10 cellular contexts compared by ENCODE assay signal in the genomic region with DNA sequence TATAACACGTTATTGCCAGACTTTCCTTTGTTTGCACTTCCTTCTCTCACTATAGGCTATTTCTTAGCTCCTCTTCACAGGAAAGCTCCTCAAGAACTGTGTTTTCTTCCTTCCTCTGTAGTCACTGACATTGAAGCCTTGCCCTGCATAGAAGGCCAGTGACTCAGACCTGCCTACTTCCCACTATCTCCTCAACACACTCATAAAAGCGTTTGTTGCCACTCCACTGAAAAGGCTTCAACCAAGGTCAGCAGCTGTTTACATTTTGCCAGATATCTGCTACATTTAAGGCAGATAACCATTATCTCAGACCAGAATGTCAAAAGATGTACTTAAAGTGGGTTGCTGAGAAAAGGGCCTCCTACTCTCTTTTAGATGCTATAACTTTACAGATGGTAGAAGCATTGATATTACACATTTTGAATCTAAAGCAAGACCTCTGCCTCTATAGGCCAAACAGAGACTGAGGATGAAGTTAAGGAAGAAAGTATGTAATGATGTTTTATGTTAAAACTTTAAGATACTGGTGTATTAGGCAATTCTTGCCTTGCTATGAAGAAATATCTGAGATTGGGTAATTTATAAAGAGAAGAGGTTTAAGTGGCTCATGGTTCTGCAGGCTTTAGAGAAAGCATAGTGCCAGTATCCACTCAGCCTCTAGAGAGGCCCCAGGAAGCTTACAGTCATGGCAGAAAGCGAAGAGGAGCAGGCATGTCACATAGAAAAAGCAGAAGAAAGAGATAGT.
DNase-seq lines count a peak whose midpoint lies in the region; ATAC-seq, FAIRE-seq and TF ChIP-seq lines count a peak whose summit lies in the region.
"Had no signal": no experiment of that assay in that cellular context is flagged by ENCODE, and none has a peak within 500 bp of the region (broad histone marks: within the 10 kb centered on the region; RNA-seq: fewer than 3 reads in every experiment).

No MANE protein-coding gene starts in this region.

- H3K27ac ChIP-seq in astrocyte (ENCODE audit: low read depth, low read length) (no peak overlapping the region), transverse colon (no peak overlapping the region)

- H3K4me1 ChIP-seq in astrocyte (ENCODE audit: insufficient read depth, low read length) (no peaks in the 10 kb centered on the region), transverse colon (no peaks in the 10 kb centered on the region)

- FAIRE-seq in astrocyte (lab: Jason Lieb, UNC) = peak; percentile 26

- in situ Hi-C loops in transverse colon (cut with MboI; ENCODE audit: low pct_ligation_motif_present in 1 of 4, low pct_unique_long_range_greater_than_20kb in 1 of 4, low sequenced_read_pairs in 3 of 4) = no loop called here

- H4K20me1 ChIP-seq in astrocyte (ENCODE audit: insufficient read depth, low read length) = no peaks in the 10 kb centered on the region
- H4K20me1 ChIP-seq: BLaER1 treated with 17β-estradiol and CSF1 and Interleukin-3, amounts not matched to agents 10 nM and 100 nM had no signal

- DNase-seq in AG09309 (ENCODE audit: low read depth) = peak; percentile 54
- DNase-seq in HuH-7 (ENCODE audit: low spot score) = peak; percentile 4
- peak; percentile 61 for DNase-seq in astrocyte (ENCODE audit: low read depth)
- peak; percentile 40 for DNase-seq in kidney glomerular epithelial cell (lab: John Stamatoyannopoulos, UW)
- DNase-seq in transverse colon = no peak
- no peak for DNase-seq in T-helper 2 cell treated with Interferon-gamma antibody and Interleukin-4, amounts not matched to agents 5 μg/mL and 100 μg/mL, for 36 hours (ENCODE audit: low spot score)
- no peak for DNase-seq in activated CD8-positive, alpha-beta memory T cell treated with anti-CD3 and anti-CD28 coated beads, Interleukin-2, amount 50 U/mL, for 48 hours
- DNase-seq: NCI-H774 had no signal

- no peaks in the 10 kb centered on the region for H3K27me3 ChIP-seq in astrocyte (ENCODE audit: insufficient read depth, low read length)
- H3K27me3 ChIP-seq in transverse colon = no peaks in the 10 kb centered on the region
- H3K27me3 ChIP-seq: BLaER1 treated with 17β-estradiol and CSF1 and Interleukin-3, amounts not matched to agents 10 nM and 100 nM had no signal

- no peak for TF ChIP-seq EP300 in transverse colon (IDR thresholded peaks at IDR 0.05; ENCODE audit: low read depth)

- TF ChIP-seq POLR2A in transverse colon (IDR thresholded peaks at IDR 0.05) = no peak

- H3K27me3 Mint-ChIP-seq in astrocyte (ENCODE audit: low read depth, unreplicated experiment) = no peaks in the 10 kb centered on the region
- no peaks in the 10 kb centered on the region for H3K27me3 Mint-ChIP-seq in T-helper 2 cell treated with Interferon-gamma antibody and Interleukin-4, amounts not matched to agents 5 μg/mL and 100 μg/mL, for 36 hours (ENCODE audit: low read depth)

- H3K4me1 Mint-ChIP-seq in astrocyte (ENCODE audit: low read depth, unreplicated experiment) = peaks cover 12% of the 10 kb centered on the region
- no peaks in the 10 kb centered on the region for H3K4me1 Mint-ChIP-seq in T-helper 2 cell treated with Interferon-gamma antibody and Interleukin-4, amounts not matched to agents 5 μg/mL and 100 μg/mL, for 36 hours (ENCODE audit: low read depth)

- TF ChIP-seq CTCF in AG09309 (IDR thresholded peaks at IDR 0.05; ENCODE audit: control insufficient read depth, insufficient read depth, low read depth, low read length, missing control alignments) = no peak
- no peak for TF ChIP-seq CTCF in astrocyte (IDR thresholded peaks at IDR 0.05; ENCODE audit: insufficient read depth, low read depth, low read length)
- no peak for TF ChIP-seq CTCF in transverse colon (IDR thresholded peaks at IDR 0.05)

- ATAC-seq in GM19023 (IDR thresholded peaks at IDR 0.05; ENCODE audit: unreplicated experiment) = no peak

- no peak overlapping the region for H3K9ac ChIP-seq in astrocyte (ENCODE audit: low read length)
- H3K9ac ChIP-seq: BLaER1 treated with 17β-estradiol and CSF1 and Interleukin-3, amounts not matched to agents 10 nM and 100 nM had no signal

- no peak overlapping the region for H3K4me2 ChIP-seq in astrocyte (ENCODE audit: low read length)

- H3K4me3 Mint-ChIP-seq in astrocyte (ENCODE audit: unreplicated experiment) = no peak overlapping the region
- H3K4me3 Mint-ChIP-seq in T-helper 2 cell treated with Interferon-gamma antibody and Interleukin-4, amounts not matched to agents 5 μg/mL and 100 μg/mL, for 36 hours = no peak overlapping the region

- no peak overlapping the region for H2AFZ ChIP-seq in astrocyte (ENCODE audit: low read depth, low read length)

- H3K9me3 Mint-ChIP-seq in astrocyte (ENCODE audit: unreplicated experiment) = no peaks in the 10 kb centered on the region
- peaks cover 27% of the 10 kb centered on the region for H3K9me3 Mint-ChIP-seq in T-helper 2 cell treated with Interferon-gamma antibody and Interleukin-4, amounts not matched to agents 5 μg/mL and 100 μg/mL, for 36 hours

- intact Hi-C loops in transverse colon (cut with DNase I; ENCODE audit: low total_unique reads) = no loop called here

- H3K79me2 ChIP-seq in astrocyte (ENCODE audit: insufficient read depth, low read length) = no peaks in the 10 kb centered on the region

- H3K4me3 ChIP-seq in AG09309 (ENCODE audit: control insufficient read depth, low read depth, low read length) = no peak overlapping the region
- H3K4me3 ChIP-seq in astrocyte (ENCODE audit: insufficient read depth, low read depth, low read length) = no peak overlapping the region
- H3K4me3 ChIP-seq in transverse colon = no peak overlapping the region
- H3K4me3 ChIP-seq: BLaER1 treated with 17β-estradiol and CSF1 and Interleukin-3, amounts not matched to agents 10 nM and 100 nM had no signal

- 44 to 48% methylated on average over 2 to 3 of the region's 3 CpGs for WGBS in transverse colon (ENCODE audit: low coverage in 1 of 2), 2 donors

- no peak overlapping the region for H3K27ac Mint-ChIP-seq in astrocyte (ENCODE audit: unreplicated experiment)
- H3K27ac Mint-ChIP-seq in T-helper 2 cell treated with Interferon-gamma antibody and Interleukin-4, amounts not matched to agents 5 μg/mL and 100 μg/mL, for 36 hours = no peak overlapping the region

- H3K36me3 Mint-ChIP-seq in astrocyte (ENCODE audit: low read depth, unreplicated experiment) = no peaks in the 10 kb centered on the region
- H3K36me3 Mint-ChIP-seq in T-helper 2 cell treated with Interferon-gamma antibody and Interleukin-4, amounts not matched to agents 5 μg/mL and 100 μg/mL, for 36 hours (ENCODE audit: low read depth) = no peaks in the 10 kb centered on the region

- no peaks in the 10 kb centered on the region for H3K36me3 ChIP-seq in astrocyte (ENCODE audit: insufficient read depth, low read length)
- no peaks in the 10 kb centered on the region for H3K36me3 ChIP-seq in transverse colon
- H3K36me3 ChIP-seq: BLaER1 treated with 17β-estradiol and CSF1 and Interleukin-3, amounts not matched to agents 10 nM and 100 nM had no signal

- no peaks in the 10 kb centered on the region for H3K9me3 ChIP-seq in astrocyte (ENCODE audit: insufficient read depth, low read depth, low read length)
- no peaks in the 10 kb centered on the region for H3K9me3 ChIP-seq in transverse colon

Comparison
In these comparisons a context has a peak if more than half of its experiments do, and no peak if none do; other contexts are left out.
1. DNase-seq: peak in AG09309 (single experiment), HuH-7 (single experiment), astrocyte (single experiment) and kidney glomerular epithelial cell (single experiment); none in transverse colon (single experiment), T-helper 2 cell treated with Interferon-gamma antibody and Interleukin-4, amounts not matched to agents 5 μg/mL and 100 μg/mL, for 36 hours (single experiment) and activated CD8-positive, alpha-beta memory T cell treated with anti-CD3 and anti-CD28 coated beads, Interleukin-2, amount 50 U/mL, for 48 hours (single experiment).